1 cellular context compared by ENCODE assay signal in genomic region chr7:1380211-1380815, GRCh38.
TF ChIP-seq lines count a peak whose summit lies in the region.

No MANE protein-coding gene starts in this region.

TF ChIP-seq in SK-N-SH treated with all-trans-retinoic acid at 6 μM for 48 hours, 23 proteins besides CTCF, POLR2A, EP300 and RAD21 (continued from another document):
- TF ChIP-seq, protein P1, sequence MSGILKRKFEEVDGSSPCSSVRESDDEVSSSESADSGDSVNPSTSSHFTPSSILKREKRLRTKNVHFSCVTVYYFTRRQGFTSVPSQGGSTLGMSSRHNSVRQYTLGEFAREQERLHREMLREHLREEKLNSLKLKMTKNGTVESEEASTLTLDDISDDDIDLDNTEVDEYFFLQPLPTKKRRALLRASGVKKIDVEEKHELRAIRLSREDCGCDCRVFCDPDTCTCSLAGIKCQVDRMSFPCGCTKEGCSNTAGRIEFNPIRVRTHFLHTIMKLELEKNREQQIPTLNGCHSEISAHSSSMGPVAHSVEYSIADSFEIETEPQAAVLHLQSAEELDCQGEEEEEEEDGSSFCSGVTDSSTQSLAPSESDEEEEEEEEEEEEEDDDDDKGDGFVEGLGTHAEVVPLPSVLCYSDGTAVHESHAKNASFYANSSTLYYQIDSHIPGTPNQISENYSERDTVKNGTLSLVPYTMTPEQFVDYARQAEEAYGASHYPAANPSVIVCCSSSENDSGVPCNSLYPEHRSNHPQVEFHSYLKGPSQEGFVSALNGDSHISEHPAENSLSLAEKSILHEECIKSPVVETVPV (CRISPR knock-in tag; IDR thresholded peaks at IDR 0.05): no peak
- TF ChIP-seq ISL1 (CRISPR knock-in tag; IDR thresholded peaks at IDR 0.05) (no peak), TCF4 (CRISPR knock-in tag; IDR thresholded peaks at IDR 0.05; ENCODE audit: borderline replicate concordance) (no peak), ZC3H10 (CRISPR knock-in tag; IDR thresholded peaks at IDR 0.05) (no peak), GLIS3 (CRISPR knock-in tag; IDR thresholded peaks at IDR 0.05) (no peak), OSR1 (CRISPR knock-in tag; IDR thresholded peaks at IDR 0.05) (no peak), TOX (CRISPR knock-in tag; IDR thresholded peaks at IDR 0.05; ENCODE audit: borderline replicate concordance) (no peak), ARNTL (CRISPR knock-in tag; IDR thresholded peaks at IDR 0.05; ENCODE audit: borderline replicate concordance, low read depth) (no peak)
